8 cellular contexts compared by ENCODE assay signal in the genomic region with DNA sequence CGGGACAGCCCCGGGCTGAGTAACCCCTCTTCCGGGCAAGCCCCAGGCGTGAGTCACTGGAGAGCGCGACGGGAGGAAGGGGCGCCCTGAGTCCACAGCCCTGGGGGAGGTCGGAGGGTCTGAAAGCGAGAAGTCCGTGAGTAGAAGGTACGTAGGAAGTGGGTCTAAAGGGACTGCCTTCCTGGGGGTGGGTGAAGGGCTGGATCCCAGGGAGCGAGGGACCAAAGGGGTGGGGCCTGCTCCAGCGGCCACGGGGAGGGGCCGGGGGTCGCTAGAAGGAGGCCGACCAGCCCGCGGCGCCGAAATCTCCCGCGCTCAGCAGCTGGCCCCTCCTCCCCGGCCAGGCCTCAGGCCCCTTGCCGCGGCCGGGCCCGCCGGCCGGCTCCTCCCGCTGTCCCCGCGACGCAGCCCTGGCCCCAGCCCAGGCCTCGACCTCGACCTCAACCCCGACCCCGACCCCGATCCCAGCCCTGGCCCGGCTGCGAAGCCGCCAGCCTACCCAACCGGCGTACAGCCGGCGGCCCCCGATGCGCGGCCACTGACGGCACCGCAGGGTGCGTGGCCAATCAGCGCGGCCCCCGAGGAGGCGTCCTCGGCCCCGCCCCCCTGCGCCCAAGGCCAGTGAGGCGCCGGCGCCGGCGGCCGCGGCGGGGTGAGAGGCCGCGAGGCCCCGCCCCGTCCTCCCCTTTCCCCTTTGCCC. TPM values are rescaled to one million over a fixed set of nuclear protein-coding genes. Genes with fewer than 3 reads are reported as not detected.
DNase-seq lines count a peak whose midpoint lies in the region; ATAC-seq and TF ChIP-seq lines count a peak whose summit lies in the region.

No MANE protein-coding gene starts in this region.

- no peak overlapping the region for H2BK15ac ChIP-seq in IMR-90 (ENCODE audit: low read depth, low read length)

- no peaks in the 10 kb centered on the region for H3K9me2 ChIP-seq in OCI-LY7 (ENCODE audit: insufficient read depth, low read length)

- POLR2A ChIA-PET in IMR-90 (lab: Charles Lee; ENCODE audit: unreplicated experiment) (no interaction called here), OCI-LY7 (lab: Charles Lee) (interaction anchor here (0.6 kb wide), 1 partner anchor 45 kb away, joined by 3 read pairs; no protein-coding TSS in a partner anchor)

- CTCF ChIA-PET in IMR-90 (lab: Yijun Ruan, JAX) = no interaction called here
- CTCF ChIA-PET in OCI-LY7 (lab: Charles Lee; ENCODE audit: unreplicated experiment) = no interaction called here

- BruUV-seq in IMR-90 (replicated peaks; lab: Mats Ljungman, UMichigan) = no TSS peak
- no TSS peak for BruUV-seq in OCI-LY7 (replicated peaks; lab: Mats Ljungman, UMichigan)

- H3K4me1 ChIP-seq in IMR-90 (ENCODE audit: control insufficient read depth, insufficient read depth, low read length) = peaks cover 4% of the 10 kb centered on the region; the same call in 1 of the 2 replicates
- peaks cover 23% of the 10 kb centered on the region for H3K4me1 ChIP-seq in OCI-LY7 (ENCODE audit: insufficient read depth, low read length, poor library complexity, severe bottlenecking)

- H3K23ac ChIP-seq in IMR-90 (ENCODE audit: low read depth, low read length) = no peak overlapping the region

- no peaks in the 10 kb centered on the region for H3K27me3 ChIP-seq in IMR-90 (ENCODE audit: control insufficient read depth, insufficient read depth, low read length)

- intact Hi-C loops in IMR-90 (cut with micrococcal nuclease) (loop anchor here (1.0 to 10.0 kb wide), 2 partner anchors 91 to 121 kb away; no protein-coding TSS in a partner anchor), OCI-LY7 (cut with micrococcal nuclease; ENCODE audit: unreplicated experiment) (loop anchor here (5.0 kb wide), 1 partner anchor 119 kb away; no protein-coding TSS in a partner anchor)

- H3K79me2 ChIP-seq in OCI-LY7 (ENCODE audit: insufficient read depth, low read depth, low read length) = peaks cover 40% of the 10 kb centered on the region

- DNase-seq in DMS153 treated with DMSO at 0.1 percent for 48 hours (lab: John Stamatoyannopoulos, UW; ENCODE audit: unreplicated experiment) (peak; percentile 64), IMR-90 (peak; percentile 79), OCI-LY7 (ENCODE audit: low spot score) (peak; percentile 88), erythroblast (lab: John Stamatoyannopoulos, UW) (peak; percentile 93 to 96), mucosa of gallbladder (ENCODE audit: low spot score) (peak; percentile 87)
- peak; percentile 92 for DNase-seq in activated T-cell treated with anti-CD3 and anti-CD28 coated beads, Interleukin-2, amount 50 U/mL, for 1 hour
- peak; percentile 69 to 79 for DNase-seq in stimulated activated CD8-positive, alpha-beta memory T cell treated with anti-CD3 and anti-CD28 coated beads, Interleukin-4, amount 100 ng/mL, for 4 hours (ENCODE audit: low read depth in 2 of 2, low spot score in 1 of 2)

- peak overlapping the region; percentile 94 for H3K4ac ChIP-seq in IMR-90 (ENCODE audit: low read depth, low read length)

- dilution Hi-C loops in IMR-90 (cut with HindIII; ENCODE audit: low sequenced_read_pairs, unreplicated experiment) = no loop called here

- H4K5ac ChIP-seq in IMR-90 (ENCODE audit: low read depth, low read length) = peak overlapping the region; percentile 66; the same call in 1 of the 2 replicates

- H3K14ac ChIP-seq in IMR-90 (replicated peaks; ENCODE audit: low read depth, low read length) = peak overlapping the region; percentile 96

- no peaks in the 10 kb centered on the region for H3K9me1 ChIP-seq in IMR-90 (ENCODE audit: insufficient read depth, low read length)

- no peak for TF ChIP-seq RAD21 in IMR-90 (IDR thresholded peaks at IDR 0.05; ENCODE audit: low read length)

- H3K79me1 ChIP-seq in IMR-90 (ENCODE audit: low read depth in 1 of 2, low read length in 2 of 2) = peaks cover 0 to 12% of the 10 kb centered on the region in 2 experiments; a peak in 2 of 4 replicates

- WGBS in IMR-90 (ENCODE audit: extremely low coverage in 2 of 2, insufficient read length in 1 of 2), 2 experiments = 1% methylated on average over 19 of the region's 72 CpGs; no CpG with 5 or more reads in 1 of the 2 experiments

- H3K9me3 ChIP-seq in IMR-90 (ENCODE audit: control insufficient read depth, insufficient read depth, low read length) (no peaks in the 10 kb centered on the region), OCI-LY7 (ENCODE audit: low read length) (no peaks in the 10 kb centered on the region)

- H3K4me2 ChIP-seq in IMR-90 (ENCODE audit: low read depth, low read length) = peak overlapping the region; percentile 88
- H3K4me2 ChIP-seq in OCI-LY7 (ENCODE audit: low read length) = peak overlapping the region; percentile 95

- ATAC-seq in GM21529 (IDR thresholded peaks at IDR 0.05; ENCODE audit: unreplicated experiment) = peak; percentile 86
- peak; percentile 96 for ATAC-seq in IMR-90 (ENCODE audit: low read depth)

- in situ Hi-C loops in IMR-90 (cut with MboI; ENCODE audit: low sequenced_read_pairs) = no loop called here

- H3K56ac ChIP-seq in IMR-90 (ENCODE audit: extremely low read depth, insufficient read depth, low read length) = peak overlapping the region; percentile 98

- H2AFZ ChIP-seq in IMR-90 (replicated peaks; ENCODE audit: low read length, poor library complexity) = peak overlapping the region; percentile 97
- H2AFZ ChIP-seq in OCI-LY7 (ENCODE audit: low read length) = peak overlapping the region; percentile 85

- H2BK5ac ChIP-seq in IMR-90 (ENCODE audit: low read depth, low read length, poor library complexity, severe bottlenecking) = peak overlapping the region; percentile 81

- H3K9ac ChIP-seq in IMR-90 (ENCODE audit: low read depth, low read length) = peak overlapping the region; percentile 53

- H3K36me3 ChIP-seq in IMR-90 (ENCODE audit: control insufficient read depth, insufficient read depth, low read length) (no peaks in the 10 kb centered on the region), OCI-LY7 (ENCODE audit: insufficient read depth, low read length) (peaks cover 11% of the 10 kb centered on the region)

- 0 out of 2 replicates have a peak overlapping the region, but pooled peaks have one; percentile 80 for H2BK120ac ChIP-seq in IMR-90 (ENCODE audit: low read depth, low read length)

- peak overlapping the region; percentile 66 to 92 for H4K8ac ChIP-seq in IMR-90 (ENCODE audit: low read depth in 2 of 2, low read length in 2 of 2)

- no peaks in the 10 kb centered on the region; the same call in 1 of the 2 replicates for H4K20me1 ChIP-seq in IMR-90 (ENCODE audit: insufficient read depth, low read length)
- H4K20me1 ChIP-seq in OCI-LY7 (ENCODE audit: insufficient read depth, low read length) = peaks cover 23% of the 10 kb centered on the region

- TF ChIP-seq POLR2A in IMR-90 (IDR thresholded peaks at IDR 0.05; ENCODE audit: low read depth, low read length) = peak; percentile 85
- peak; percentile 75 for TF ChIP-seq POLR2A in erythroblast (IDR thresholded peaks at IDR 0.05; ENCODE audit: low read length)

- H2AK5ac ChIP-seq in IMR-90 (ENCODE audit: low read depth, low read length) = peak overlapping the region; percentile 63; the same call in 1 of the 2 replicates

- H4K91ac ChIP-seq in IMR-90 (ENCODE audit: insufficient read depth, low read depth, low read length) = peak overlapping the region; percentile 77

- H3K18ac ChIP-seq in IMR-90 (ENCODE audit: low read depth, low read length) = no peak overlapping the region; the same call in 1 of the 2 replicates

- H3K4me3 ChIP-seq in IMR-90 (ENCODE audit: insufficient read depth, low read depth, low read length) = peak overlapping the region; percentile 98
- H3K4me3 ChIP-seq in OCI-LY7 (ENCODE audit: low read depth, low read length, poor library complexity, severe bottlenecking) = peak overlapping the region; percentile 70

- H3K27ac ChIP-seq in IMR-90 (ENCODE audit: insufficient read depth, low read length) (peak overlapping the region; percentile 64), OCI-LY7 (ENCODE audit: low read depth, low read length, poor library complexity, severe bottlenecking) (peak overlapping the region; percentile 73)

- H2AK9ac ChIP-seq in IMR-90 (replicated peaks; ENCODE audit: low read depth, low read length, poor library complexity) = peak overlapping the region; percentile 87

- no peak overlapping the region for H2BK20ac ChIP-seq in IMR-90 (ENCODE audit: low read depth, low read length)

- TF ChIP-seq CTCF in IMR-90 (conservative IDR thresholded peaks at IDR 0.05; ENCODE audit: low read depth, low read length) = no peak
- TF ChIP-seq CTCF in OCI-LY7 (conservative IDR thresholded peaks at IDR 0.05; ENCODE audit: low read length) = no peak

TF ChIP-seq in IMR-90, 13 proteins besides CTCF, POLR2A, EP300 and RAD21 (continues in another document):
- no peak for TF ChIP-seq SMC3 (IDR thresholded peaks at IDR 0.05; ENCODE audit: low read depth, low read length)
- TF ChIP-seq, protein P1, sequence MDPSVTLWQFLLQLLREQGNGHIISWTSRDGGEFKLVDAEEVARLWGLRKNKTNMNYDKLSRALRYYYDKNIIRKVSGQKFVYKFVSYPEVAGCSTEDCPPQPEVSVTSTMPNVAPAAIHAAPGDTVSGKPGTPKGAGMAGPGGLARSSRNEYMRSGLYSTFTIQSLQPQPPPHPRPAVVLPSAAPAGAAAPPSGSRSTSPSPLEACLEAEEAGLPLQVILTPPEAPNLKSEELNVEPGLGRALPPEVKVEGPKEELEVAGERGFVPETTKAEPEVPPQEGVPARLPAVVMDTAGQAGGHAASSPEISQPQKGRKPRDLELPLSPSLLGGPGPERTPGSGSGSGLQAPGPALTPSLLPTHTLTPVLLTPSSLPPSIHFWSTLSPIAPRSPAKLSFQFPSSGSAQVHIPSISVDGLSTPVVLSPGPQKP (IDR thresholded peaks at IDR 0.05; ENCODE audit: borderline replicate concordance, low read depth, low read length) = no peak
- TF ChIP-seq CEBPB (IDR thresholded peaks at IDR 0.05; ENCODE audit: low read depth, low read length) = no peak
- TF ChIP-seq, protein P2, sequence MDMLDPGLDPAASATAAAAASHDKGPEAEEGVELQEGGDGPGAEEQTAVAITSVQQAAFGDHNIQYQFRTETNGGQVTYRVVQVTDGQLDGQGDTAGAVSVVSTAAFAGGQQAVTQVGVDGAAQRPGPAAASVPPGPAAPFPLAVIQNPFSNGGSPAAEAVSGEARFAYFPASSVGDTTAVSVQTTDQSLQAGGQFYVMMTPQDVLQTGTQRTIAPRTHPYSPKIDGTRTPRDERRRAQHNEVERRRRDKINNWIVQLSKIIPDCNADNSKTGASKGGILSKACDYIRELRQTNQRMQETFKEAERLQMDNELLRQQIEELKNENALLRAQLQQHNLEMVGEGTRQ (IDR thresholded peaks at IDR 0.05; ENCODE audit: low read depth, low read length) = peak; percentile 2; the same call in 1 of the 2 replicates
- no peak for TF ChIP-seq MAFK (IDR thresholded peaks at IDR 0.05; ENCODE audit: low read depth, low read length)
- peak; percentile 71 for TF ChIP-seq FOS (IDR thresholded peaks at IDR 0.05; ENCODE audit: low read depth, low read length)

RNA-seq across cellular contexts. Expression of a gene that starts 22.5 kb away (rescaled TPM):
- 218 and 270 TPM in 2 replicates for total RNA-seq in IMR-90 (2012; rRNA removed)
- 80.8 and 89.2 TPM in 2 replicates for polyA plus RNA-seq in IMR-90 (2012; rRNA removed)
- 33.0 and 37.5 TPM in 2 replicates for polyA plus RNA-seq in IMR-90 (2012; cell fraction: cytosol; rRNA removed)
- polyA plus RNA-seq in IMR-90 (2012; cell fraction: nucleus; rRNA removed; ENCODE audit: low replicate concordance) = 36.9 and 94.7 TPM in 2 replicates
- total RNA-seq in OCI-LY7 (2014; rRNA removed; shearing (Covaris generic)) = 68.5 and 81.8 TPM in 2 replicates
- total RNA-seq in OCI-LY7 (2022) = 112 and 116 TPM in 2 replicates
- total RNA-seq in mucosa of gallbladder = 101 TPM

Comparison
In these comparisons a context has a peak if more than half of its experiments do, and no peak if none do; other contexts are left out.
1. Peak in every context shown above with its lines: DNase-seq, ATAC-seq, H3K4me3 ChIP-seq and H3K27ac ChIP-seq.